15 cellular contexts compared by ENCODE assay signal in genomic region chr10:12308102-12308501, GRCh38.
"Had no signal": no experiment of that assay in that cellular context is flagged by ENCODE, and none has a peak within 500 bp of the region (broad histone marks: within the 10 kb centered on the region; RNA-seq: fewer than 3 reads in every experiment).

No MANE protein-coding gene starts in this region.

- H3K4me3 Mint-ChIP-seq: activated CD4-positive, alpha-beta T cell treated with anti-CD3 and anti-CD28 coated beads, Interleukin-2, amount 10 ng/mL, durations not matched to agents 24 days and 14 days; activated CD8-positive, alpha-beta T cell treated with anti-CD3 and anti-CD28 coated beads for 36 hours; activated T-cell treated with anti-CD3 and anti-CD28 coated beads, Interleukin-2, amount 50 U/mL, for 24 hours; immature natural killer cell; natural killer cell had no signal

- H3K27ac Mint-ChIP-seq: activated CD4-positive, alpha-beta T cell treated with anti-CD3 and anti-CD28 coated beads, Interleukin-2, amount 10 ng/mL, durations not matched to agents 24 days and 14 days; activated CD8-positive, alpha-beta T cell treated with anti-CD3 and anti-CD28 coated beads for 36 hours; activated T-cell treated with anti-CD3 and anti-CD28 coated beads, Interleukin-2, amount 50 U/mL, for 24 hours; immature natural killer cell; natural killer cell had no signal

- H3K27ac ChIP-seq: esophagus muscularis mucosa, parathyroid adenoma, thoracic aorta, upper lobe of left lung had no signal

- H3K79me2 ChIP-seq: parathyroid adenoma had no signal

- ATAC-seq: activated CD8-positive, alpha-beta T cell treated with anti-CD3 and anti-CD28 coated beads for 36 hours; left cardiac atrium; natural killer cell had no signal

- DNase-seq: activated CD4-positive, alpha-beta T cell treated with anti-CD3 and anti-CD28 coated beads, Interleukin-2, amount 10 ng/mL, durations not matched to agents 24 days and 14 days; activated CD8-positive, alpha-beta T cell treated with anti-CD3 and anti-CD28 coated beads for 36 hours; activated naive CD4-positive, alpha-beta T cell treated with anti-CD3 and anti-CD28 coated beads, Interleukin-2, amount 50 U/mL, for 16 hours; activated T-cell treated with anti-CD3 and anti-CD28 coated beads, Interleukin-2, amount 50 U/mL, for 24 hours; cortex of kidney; effector CD8-positive, alpha-beta T cell; immature natural killer cell; left cardiac atrium; natural killer cell; T-helper 9 cell; upper lobe of left lung had no signal

- H3K4me1 Mint-ChIP-seq: activated CD4-positive, alpha-beta T cell treated with anti-CD3 and anti-CD28 coated beads, Interleukin-2, amount 10 ng/mL, durations not matched to agents 24 days and 14 days had no signal

- H3K9me3 Mint-ChIP-seq: activated CD8-positive, alpha-beta T cell treated with anti-CD3 and anti-CD28 coated beads for 36 hours; natural killer cell had no signal

- H2AFZ ChIP-seq: parathyroid adenoma had no signal

- H3K9me3 ChIP-seq: esophagus muscularis mucosa, thoracic aorta, upper lobe of left lung had no signal

- H3K4me1 ChIP-seq: parathyroid adenoma, upper lobe of left lung had no signal

- FAIRE-seq: endothelial cell of umbilical vein had no signal

- H3K36me3 Mint-ChIP-seq: immature natural killer cell, natural killer cell had no signal

- H3K36me3 ChIP-seq: esophagus muscularis mucosa, thoracic aorta, upper lobe of left lung had no signal

- H3K4me3 ChIP-seq: esophagus muscularis mucosa, thoracic aorta, upper lobe of left lung had no signal

- H3K27me3 Mint-ChIP-seq: activated CD8-positive, alpha-beta T cell treated with anti-CD3 and anti-CD28 coated beads for 36 hours had no signal
